ENCODE assay signal across 17 cellular contexts in genomic region chr13:111271186-111271698, GRCh38. TPM values are rescaled to one million over a fixed set of nuclear protein-coding genes. Genes with fewer than 3 reads are reported as not detected.
"Had no signal": no experiment of that assay in that cellular context is flagged by ENCODE, and none has a peak within 500 bp of the region (broad histone marks: within the 10 kb centered on the region; RNA-seq: fewer than 3 reads in every experiment).

No MANE protein-coding gene starts in this region.

- H3K9me3 Mint-ChIP-seq: activated naive CD4-positive, alpha-beta T cell treated with anti-CD3 and anti-CD28 coated beads, Interleukin-2, amount 10 ng/mL, durations not matched to agents 7 days and 5 days; activated T-helper 2 cell treated with anti-CD3 and anti-CD28 coated beads, Interferon-gamma antibody, Interleukin-2, Interleukin-4, amounts not matched to agents 10 μg/mL and 5 μg/mL and 100 μg/mL, durations not matched to agents 14 hours and 24 hours and 36 hours; endodermal cell; natural killer cell treated with Interleukin-12 subunit alpha and Interleukin-12 subunit beta and Interleukin-15 and Interleukin-18, amount 100 ng/mL, for 72 hours; T-helper 2 cell treated with Interferon-gamma antibody and Interleukin-4, amounts not matched to agents 5 μg/mL and 100 μg/mL, for 36 hours had no signal

- H3K27me3 Mint-ChIP-seq: activated naive CD4-positive, alpha-beta T cell treated with anti-CD3 and anti-CD28 coated beads, Interleukin-2, amount 10 ng/mL, durations not matched to agents 7 days and 5 days; natural killer cell treated with Interleukin-12 subunit alpha and Interleukin-12 subunit beta and Interleukin-15 and Interleukin-18, amount 100 ng/mL, for 72 hours had no signal

- H3K27me3 ChIP-seq: body of pancreas had no signal

- H3K4me1 ChIP-seq: body of pancreas had no signal

- H3K27ac Mint-ChIP-seq: activated CD8-positive, alpha-beta T cell treated with anti-CD3 and anti-CD28 coated beads, Interleukin-2, amount 10 ng/mL, durations not matched to agents 7 days and 5 days; endodermal cell; natural killer cell treated with Interleukin-12 subunit alpha and Interleukin-12 subunit beta and Interleukin-15 and Interleukin-18, amount 100 ng/mL, for 72 hours had no signal

- FAIRE-seq: small intestine had no signal

- H3K4me3 Mint-ChIP-seq: activated CD8-positive, alpha-beta T cell treated with anti-CD3 and anti-CD28 coated beads, Interleukin-2, amount 10 ng/mL, durations not matched to agents 7 days and 5 days; activated naive CD4-positive, alpha-beta T cell treated with anti-CD3 and anti-CD28 coated beads, Interleukin-2, amount 10 ng/mL, durations not matched to agents 7 days and 5 days; endodermal cell; natural killer cell treated with Interleukin-12 subunit alpha and Interleukin-12 subunit beta and Interleukin-15 and Interleukin-18, amount 100 ng/mL, for 72 hours; T-helper 2 cell treated with Interferon-gamma antibody and Interleukin-4, amounts not matched to agents 5 μg/mL and 100 μg/mL, for 36 hours had no signal

- DNase-seq: activated CD8-positive, alpha-beta T cell treated with anti-CD3 and anti-CD28 coated beads, Interleukin-2, amount 10 ng/mL, durations not matched to agents 7 days and 5 days; activated naive CD4-positive, alpha-beta T cell treated with anti-CD3 and anti-CD28 coated beads, Interleukin-2, amount 10 ng/mL, durations not matched to agents 7 days and 5 days; body of pancreas; cerebellar nuclear complex; dermis blood vessel endothelial cell; endodermal cell; erythroblast; left colon; mammary epithelial cell; mucosa of descending colon; small intestine; stimulated activated naive CD4-positive, alpha-beta T cell had no signal

- ATAC-seq: activated CD8-positive, alpha-beta T cell treated with anti-CD3 and anti-CD28 coated beads, Interleukin-2, amount 10 ng/mL, durations not matched to agents 7 days and 5 days; body of pancreas; left colon; mucosa of descending colon; natural killer cell treated with Interleukin-12 subunit alpha and Interleukin-12 subunit beta and Interleukin-15 and Interleukin-18, amount 100 ng/mL, for 72 hours had no signal

- H3K4me3 ChIP-seq: body of pancreas, mucosa of descending colon had no signal

- H3K27ac ChIP-seq: body of pancreas had no signal

- H3K9me3 ChIP-seq: body of pancreas, mucosa of descending colon had no signal

RNA-seq across cellular contexts. Expression of gene TEX29, which starts 49.2 kb away (rescaled TPM):
- total RNA-seq: activated CD8-positive, alpha-beta T cell treated with anti-CD3 and anti-CD28 coated beads, Interleukin-2, amount 10 ng/mL, durations not matched to agents 7 days and 5 days; body of pancreas; mammary epithelial cell; temporal lobe; urinary bladder had no signal
- polyA plus RNA-seq: mammary epithelial cell had no signal
